In genomic region chr4:5162909-5163508, GRCh38 we compare ENCODE assay signal across 26 cellular contexts.
"Had no signal": no experiment of that assay in that cellular context is flagged by ENCODE, and none has a peak within 500 bp of the region (broad histone marks: within the 10 kb centered on the region; RNA-seq: fewer than 3 reads in every experiment).

No MANE protein-coding gene starts in this region.

- H3K27me3 ChIP-seq: adrenal gland, left lung, sigmoid colon, uterus had no signal

- H3K9me3 ChIP-seq: adrenal gland, lower lobe of right lung, sigmoid colon, uterus had no signal

- H3K36me3 ChIP-seq: adrenal gland, heart right ventricle, left lung, lower lobe of right lung, sigmoid colon, uterus had no signal

- ATAC-seq: activated CD8-positive, alpha-beta memory T cell treated with anti-CD3 and anti-CD28 coated beads, Interleukin-2, amount 10 ng/mL, durations not matched to agents 7 days and 5 days; activated CD8-positive, alpha-beta T cell treated with anti-CD3 and anti-CD28 coated beads for 36 hours; activated T-cell treated with anti-CD3 and anti-CD28 coated beads, Interleukin-2, amount 50 U/mL, for 72 hours; heart right ventricle; left lung; lower lobe of right lung; natural killer cell treated with Interleukin-12 subunit alpha and Interleukin-12 subunit beta and Interleukin-15 and Interleukin-18, amount 100 ng/mL, for 72 hours; stimulated activated memory B cell treated with anti-CD40 and anti-IgM and Interleukin-4, amounts not matched to agents 10 μg/mL and 1 μg/mL and 100 μg/mL, for 72 hours; stimulated activated naive CD8-positive, alpha-beta T cell treated with anti-CD3 and anti-CD28 coated beads, Interleukin-15, amount 100 ng/mL, for 72 hours; T-helper 17 cell had no signal

- H3K27ac ChIP-seq: adrenal gland, heart right ventricle, left lung, lower lobe of right lung, sigmoid colon, uterus had no signal

- H3K4me3 ChIP-seq: adrenal gland, heart right ventricle, left lung, lower lobe of right lung, sigmoid colon, uterus had no signal

- H3K4me1 ChIP-seq: adrenal gland, heart right ventricle, left lung, lower lobe of right lung, sigmoid colon, uterus had no signal

- DNase-seq: activated CD4-positive, alpha-beta T cell treated with anti-CD3 and anti-CD28 coated beads, Interleukin-2, amount 50 U/mL, for 1 hour; activated CD4-positive, CD25-positive, alpha-beta regulatory T cell treated with anti-CD3 and anti-CD28 coated beads, Interleukin-2, amount 50 U/mL, for 72 hours; activated CD8-positive, alpha-beta memory T cell treated with anti-CD3 and anti-CD28 coated beads, Interleukin-2, amount 10 ng/mL, durations not matched to agents 7 days and 5 days; activated CD8-positive, alpha-beta T cell treated with anti-CD3 and anti-CD28 coated beads for 36 hours; activated naive CD4-positive, alpha-beta T cell; activated naive CD8-positive, alpha-beta T cell treated with anti-CD3 and anti-CD28 coated beads for 36 hours; activated T-cell treated with anti-CD3 and anti-CD28 coated beads for 4 hours; activated T-cell treated with anti-CD3 and anti-CD28 coated beads, Interleukin-2, amount 50 U/mL, for 72 hours; adrenal gland; foreskin fibroblast; heart right ventricle; left lung; lower lobe of right lung; mesendoderm; sigmoid colon; small intestine; stimulated activated CD4-positive, alpha-beta T cell treated with anti-CD3 and anti-CD28 coated beads, Interleukin-4, amount 100 ng/mL, for 4 hours; stimulated activated CD8-positive, alpha-beta memory T cell treated with anti-CD3 and anti-CD28 coated beads, Interleukin-4, amount 100 ng/mL, for 48 hours; stimulated activated naive CD8-positive, alpha-beta T cell treated with anti-CD3 and anti-CD28 coated beads, Interleukin-15, amount 100 ng/mL, for 72 hours; substantia nigra; T-helper 17 cell; T1000; uterus had no signal

- FAIRE-seq: endothelial cell of umbilical vein, small intestine had no signal
